Comparison of ENCODE assay signal across 4 cellular contexts in genomic region chr12:7186058-7186457, GRCh38. TPM values are rescaled to one million over a fixed set of nuclear protein-coding genes. Genes with fewer than 3 reads are reported as not detected.
"Had no signal": no experiment of that assay in that cellular context is flagged by ENCODE, and none has a peak within 500 bp of the region (broad histone marks: within the 10 kb centered on the region; RNA-seq: fewer than 3 reads in every experiment).

No MANE protein-coding gene starts in this region.

RNA-seq across cellular contexts. Expression of gene RBP5, which starts 57.4 kb away (rescaled TPM):
- total RNA-seq: MCF 10A, NCI-H460, RPMI7951, SJCRH30 had no signal
